1 cellular context compared by ENCODE assay signal in genomic region chr5:54115768-54116403, GRCh38.
TF ChIP-seq lines count a peak whose summit lies in the region.

No MANE protein-coding gene starts in this region.

TF ChIP-seq in HEK293, 187 proteins besides CTCF, POLR2A, EP300 and RAD21 (continued from another document):
- TF ChIP-seq, protein P1, sequence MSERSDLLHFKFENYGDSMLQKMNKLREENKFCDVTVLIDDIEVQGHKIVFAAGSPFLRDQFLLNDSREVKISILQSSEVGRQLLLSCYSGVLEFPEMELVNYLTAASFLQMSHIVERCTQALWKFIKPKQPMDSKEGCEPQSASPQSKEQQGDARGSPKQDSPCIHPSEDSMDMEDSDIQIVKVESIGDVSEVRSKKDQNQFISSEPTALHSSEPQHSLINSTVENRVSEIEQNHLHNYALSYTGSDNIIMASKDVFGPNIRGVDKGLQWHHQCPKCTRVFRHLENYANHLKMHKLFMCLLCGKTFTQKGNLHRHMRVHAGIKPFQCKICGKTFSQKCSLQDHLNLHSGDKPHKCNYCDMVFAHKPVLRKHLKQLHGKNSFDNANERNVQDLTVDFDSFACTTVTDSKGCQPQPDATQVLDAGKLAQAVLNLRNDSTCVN (tag by site-specific recombination; optimal IDR thresholded peaks at IDR 0.05), result no peak
- TF ChIP-seq ZBTB17 (tag by site-specific recombination; IDR thresholded peaks at IDR 0.05) (peak; percentile 21; the same call in 1 of the 2 replicates), ZNF639 (tag by site-specific recombination; IDR thresholded peaks at IDR 0.05) (peak; percentile 65; the same call in 1 of the 2 replicates), ZFP37 (tag by site-specific recombination; IDR thresholded peaks at IDR 0.05) (0 out of 2 replicates have a peak, but pooled peaks have one; percentile 53)
